In the genomic region with DNA sequence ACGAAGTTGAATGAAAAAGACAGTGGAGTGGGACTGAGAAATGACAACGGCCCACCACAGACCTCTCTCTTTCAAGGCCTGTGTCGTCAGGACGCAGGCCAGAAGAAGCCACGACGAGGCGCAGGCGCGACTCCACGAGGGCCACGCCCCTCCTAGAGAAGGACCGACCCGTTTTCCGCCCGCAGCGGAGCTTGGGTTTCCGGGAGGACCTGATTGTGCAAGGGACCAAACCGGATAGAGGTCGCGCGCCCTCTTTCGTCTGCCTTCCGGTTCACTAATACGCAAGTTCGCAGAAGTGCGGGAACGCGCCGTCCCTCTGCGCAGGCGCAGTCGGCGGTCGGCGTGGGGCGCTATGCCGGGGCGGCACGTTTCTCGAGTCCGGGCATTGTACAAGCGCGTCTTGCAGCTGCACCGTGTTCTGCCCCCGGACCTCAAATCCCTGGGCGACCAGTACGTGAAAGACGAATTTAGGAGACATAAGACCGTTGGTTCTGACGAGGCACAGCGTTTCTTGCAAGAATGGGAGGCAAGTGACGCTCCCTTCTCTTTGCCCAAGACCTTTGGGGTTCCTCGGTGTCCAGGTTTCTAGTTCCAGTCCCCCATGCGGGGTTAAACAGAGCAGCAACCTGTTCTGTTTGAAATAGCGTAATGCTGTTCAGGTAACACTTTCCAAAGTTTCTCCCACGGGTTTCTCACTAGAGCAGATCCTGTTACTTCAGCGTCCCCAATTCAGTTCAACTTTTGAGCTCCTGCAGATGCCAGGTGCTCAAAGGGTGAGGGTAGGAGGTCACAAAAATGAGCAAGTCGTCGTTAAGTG, we compare ENCODE assay signal across 8 cellular contexts. TPM values are rescaled to one million over a fixed set of nuclear protein-coding genes. Genes with fewer than 3 reads are reported as not detected.
DNase-seq lines count a peak whose midpoint lies in the region; ATAC-seq and TF ChIP-seq lines count a peak whose summit lies in the region.

A gene (plus strand): TSS at position 327 of the 817 bp plus-strand sequence. CDS start 26 bp downstream, at position 353.

- H3K27ac ChIP-seq in psoas muscle (peak within 1 kb of the TSS; percentile 70), uterus (peak within 1 kb of the TSS; percentile 68 to 69)

- 1% methylated on average over 53 to 59 of the region's 59 CpGs for WGBS in psoas muscle, 3 donors

- H3K4me3 ChIP-seq in psoas muscle (peak within 1 kb of the TSS; percentile 82), uterus (peak within 1 kb of the TSS; percentile 66 to 72)

- H3K36me3 Mint-ChIP-seq in T-helper 17 cell (ENCODE audit: low read depth), result peaks cover 2% of the 10 kb centered on the region

- peak within 1 kb of the TSS; percentile 95 for H3K27ac Mint-ChIP-seq in T-helper 17 cell

- ATAC-seq in HG02885 (IDR thresholded peaks at IDR 0.05; ENCODE audit: poor library complexity, unreplicated experiment) (peak; percentile 90), T-helper 17 cell (peak; percentile 95), left ventricle myocardium superior (peak; percentile 100), psoas muscle (peak; percentile 99 to 100 (median 100))

- TF ChIP-seq CTCF in psoas muscle (IDR thresholded peaks at IDR 0.05) (peak; percentile 13), uterus (IDR thresholded peaks at IDR 0.05) (peak in 2 of 4 experiments; percentile 20 to 28)

- peaks cover 22% of the 10 kb centered on the region for H3K4me1 Mint-ChIP-seq in T-helper 17 cell

- H3K9me3 ChIP-seq in T-helper 17 cell (ENCODE audit: control insufficient read depth, low read length, poor library complexity, severe bottlenecking) (peaks cover 3% of the 10 kb centered on the region), psoas muscle (no peaks in the 10 kb centered on the region), uterus (no peaks in the 10 kb centered on the region)

- intact Hi-C loops in left ventricle myocardium superior (cut with micrococcal nuclease), result no loop called here
- intact Hi-C loops in psoas muscle (cut with DNase I), result no loop called here
- intact Hi-C loops in uterus (cut with DNase I; ENCODE audit: low total_unique reads), result no loop called here

- H3K36me3 ChIP-seq in psoas muscle (ENCODE audit: insufficient read depth in 1 of 2, low read depth in 1 of 2), result no peaks in the 10 kb centered on the region
- no peaks in the 10 kb centered on the region for H3K36me3 ChIP-seq in uterus

- H3K4me3 Mint-ChIP-seq in T-helper 17 cell, result peak within 1 kb of the TSS; percentile 95

- peaks cover 14% of the 10 kb centered on the region for H3K4me1 ChIP-seq in psoas muscle
- no peaks in the 10 kb centered on the region for H3K4me1 ChIP-seq in uterus

- DNase-seq in NCI-H1694 treated with DMSO at 0.1 percent for 48 hours (lab: John Stamatoyannopoulos, UW) (peak; percentile 97), T-helper 17 cell (peak; percentile 94 to 97 (median 94)), amygdala (lab: John Stamatoyannopoulos, UW) (peak; percentile 55 to 97 (median 92)), left ventricle myocardium superior (peak; percentile 98), psoas muscle (peak; percentile 98 to 99), uterus (peak; percentile 96)

- TF ChIP-seq POLR2A in GM15510 (IDR thresholded peaks at IDR 0.05; ENCODE audit: borderline replicate concordance, extremely low read depth, insufficient read length), result peak; percentile 97
- TF ChIP-seq POLR2A in uterus (IDR thresholded peaks at IDR 0.05), result peak; percentile 21 to 64

- H3K27me3 ChIP-seq in psoas muscle (ENCODE audit: insufficient read depth in 3 of 3, low read length in 2 of 3) (no peaks in the 10 kb centered on the region), uterus (no peaks in the 10 kb centered on the region)

- H3K27me3 Mint-ChIP-seq in T-helper 17 cell, result no peaks in the 10 kb centered on the region

RNA-seq across cellular contexts. Expression of the gene that starts here (rescaled TPM):
- total RNA-seq in T-helper 17 cell (10 to 100 TPM in 1 of 2 donors, 1 to 10 TPM in 1; 7.0 to 10.8 TPM), left ventricle myocardium superior (20.3 TPM), psoas muscle (10 to 100 TPM; 12.9 to 18.4 (median 13.6) TPM), uterus (10 to 100 TPM in 3 of 4 donors, 1 to 10 TPM in 1; 5.6 to 14.7 (median 12.4) TPM)
- polyA plus RNA-seq in psoas muscle, result 10 to 100 TPM; 13.0 to 22.6 (median 18.1) TPM

Comparison
In these comparisons a context has a peak if more than half of its experiments do, and no peak if none do; other contexts are left out.
1. Peak in every context shown above with its lines: DNase-seq, ATAC-seq, H3K4me3 ChIP-seq and H3K27ac ChIP-seq.